14 cellular contexts compared by ENCODE assay signal in genomic region chr7:27642271-27642670, GRCh38.
"Had no signal": no experiment of that assay in that cellular context is flagged by ENCODE, and none has a peak within 500 bp of the region (broad histone marks: within the 10 kb centered on the region; RNA-seq: fewer than 3 reads in every experiment).

No MANE protein-coding gene starts in this region.

- H3K4me3 ChIP-seq: breast epithelium, sigmoid colon had no signal

- H3K9me3 ChIP-seq: breast epithelium, heart right ventricle, sigmoid colon had no signal

- H3K9me3 Mint-ChIP-seq: activated naive CD4-positive, alpha-beta T cell treated with anti-CD3 and anti-CD28 coated beads, Interleukin-2, amount 50 U/mL, for 24 hours; activated T-helper 2 cell treated with anti-CD3 and anti-CD28 coated beads, Interferon-gamma antibody, Interleukin-2, Interleukin-4, amounts not matched to agents 10 μg/mL and 5 μg/mL and 100 μg/mL, durations not matched to agents 14 hours and 24 hours and 36 hours had no signal

- H3K36me3 ChIP-seq: breast epithelium had no signal

- H3K4me3 Mint-ChIP-seq: activated naive CD4-positive, alpha-beta T cell treated with anti-CD3 and anti-CD28 coated beads, Interleukin-2, amount 50 U/mL, for 24 hours; endodermal cell had no signal

- H3K27me3 Mint-ChIP-seq: activated naive CD4-positive, alpha-beta T cell treated with anti-CD3 and anti-CD28 coated beads, Interleukin-2, amount 50 U/mL, for 24 hours had no signal

- ATAC-seq: stimulated activated naive CD8-positive, alpha-beta T cell treated with anti-CD3 and anti-CD28 coated beads, Interleukin-15, Interleukin-2, amounts not matched to agents 100 U/mL and 50 U/mL, for 24 hours had no signal

- H3K27me3 ChIP-seq: breast epithelium, foreskin keratinocyte, heart right ventricle, sigmoid colon had no signal

- H3K27ac ChIP-seq: breast epithelium, foreskin keratinocyte, sigmoid colon had no signal

- H3K27ac Mint-ChIP-seq: activated naive CD4-positive, alpha-beta T cell treated with anti-CD3 and anti-CD28 coated beads, Interleukin-2, amount 50 U/mL, for 24 hours; activated T-helper 2 cell treated with anti-CD3 and anti-CD28 coated beads, Interferon-gamma antibody, Interleukin-2, Interleukin-4, amounts not matched to agents 10 μg/mL and 5 μg/mL and 100 μg/mL, durations not matched to agents 14 hours and 24 hours and 36 hours had no signal

- H3K4me1 ChIP-seq: breast epithelium had no signal

- DNase-seq: activated CD4-positive, alpha-beta T cell treated with anti-CD3 and anti-CD28 coated beads, Interleukin-2, amount 50 U/mL, for 1 hour; activated T-cell treated with anti-CD3 and anti-CD28 coated beads for 4 hours; amniotic stem cell; dermis blood vessel endothelial cell; endodermal cell; foreskin keratinocyte; heart right ventricle; left ventricle myocardium superior; sigmoid colon; stimulated activated CD4-positive, alpha-beta T cell treated with anti-CD3 and anti-CD28 coated beads, Interleukin-2, amount 100 ng/mL, for 48 hours; stimulated activated naive CD8-positive, alpha-beta T cell treated with anti-CD3 and anti-CD28 coated beads, Interleukin-15, Interleukin-2, amounts not matched to agents 100 U/mL and 50 U/mL, for 24 hours had no signal
